Comparison of ENCODE assay signal across 1 cellular context in genomic region chr7:77415822-77416620, GRCh38.
TF ChIP-seq lines count a peak whose summit lies in the region.

TSS of gene GSAP (minus strand) at chr7:77416349. CDS start at chr7:77416321, 28 bp downstream.

TF ChIP-seq in GM12878, 131 proteins besides CTCF, POLR2A, EP300 and RAD21 (continued from another document and continues in another):
- TF ChIP-seq E2F8 (IDR thresholded peaks at IDR 0.05; ENCODE audit: low read depth, partially characterized antibody) (no peak), TCF7 (IDR thresholded peaks at IDR 0.05; ENCODE audit: borderline replicate concordance) (no peak), NR2C2 (IDR thresholded peaks at IDR 0.05; ENCODE audit: borderline replicate concordance, control insufficient read depth, insufficient read length, low read depth) (no peak), STAT3 (IDR thresholded peaks at IDR 0.05; ENCODE audit: low read depth, low read length) (no peak), SMAD5 (IDR thresholded peaks at IDR 0.05; ENCODE audit: low read depth) (no peak), SUPT20H (IDR thresholded peaks at IDR 0.05; ENCODE audit: borderline replicate concordance, control insufficient read depth, low read depth, low read length) (no peak), CHD4 (IDR thresholded peaks at IDR 0.05) (no peak), BCL3 (IDR thresholded peaks at IDR 0.05; ENCODE audit: borderline replicate concordance, insufficient read depth, low read depth, low read length, poor library complexity, severe bottlenecking) (peak; percentile 52), PML (IDR thresholded peaks at IDR 0.05; ENCODE audit: low read length) (no peak), ZNF207 (IDR thresholded peaks at IDR 0.05; ENCODE audit: borderline replicate concordance) (no peak), PKNOX1 (IDR thresholded peaks at IDR 0.05) (no peak), KDM1A (IDR thresholded peaks at IDR 0.05; ENCODE audit: borderline replicate concordance) (no peak), ZBTB33 (IDR thresholded peaks at IDR 0.05) (no peak), POLR2AphosphoS5 (IDR thresholded peaks at IDR 0.05; ENCODE audit: low read length) (peak; percentile 23; the same call in 1 of the 2 replicates), SREBF2 (IDR thresholded peaks at IDR 0.05; ENCODE audit: low read length) (no peak), MYB (IDR thresholded peaks at IDR 0.05; ENCODE audit: borderline replicate concordance, low read depth, low read length) (no peak), SREBF1 (IDR thresholded peaks at IDR 0.05; ENCODE audit: low read length) (no peak), MEF2A (IDR thresholded peaks at IDR 0.05; ENCODE audit: insufficient read depth, low read depth, low read length) (no peak), IKZF1 (conservative IDR thresholded peaks at IDR 0.05) (peak; percentile 75), SKIL (IDR thresholded peaks at IDR 0.05; ENCODE audit: low read depth, poor library complexity, severe bottlenecking) (no peak), CREM (IDR thresholded peaks at IDR 0.05; ENCODE audit: low read depth) (no peak), E4F1 (IDR thresholded peaks at IDR 0.05; ENCODE audit: borderline replicate concordance, partially characterized antibody) (no peak), HDAC2 (IDR thresholded peaks at IDR 0.05) (no peak), RCOR1 (conservative IDR thresholded peaks at IDR 0.05; ENCODE audit: low read depth, low read length) (no peak), RAD51 (IDR thresholded peaks at IDR 0.05) (no peak), HSF1 (IDR thresholded peaks at IDR 0.05; ENCODE audit: low read depth, low read length) (no peak), YY1 (IDR thresholded peaks at IDR 0.05; ENCODE audit: low read depth, low read length) (peak; percentile 55; the same call in 1 of the 2 replicates), ATF3 (IDR thresholded peaks at IDR 0.05; ENCODE audit: borderline replicate concordance, extremely low read depth, low read depth, low read length) (no peak), PRDM15 (CRISPR knock-in tag; IDR thresholded peaks at IDR 0.05) (no peak), ATF7 (IDR thresholded peaks at IDR 0.05; ENCODE audit: low read depth) (no peak), POLR2AphosphoS2 (IDR thresholded peaks at IDR 0.05; ENCODE audit: low read depth, low read length) (no peak), KLF5 (IDR thresholded peaks at IDR 0.05; ENCODE audit: partially characterized antibody) (no peak), RELA (IDR thresholded peaks at IDR 0.05; ENCODE audit: borderline replicate concordance, partially characterized antibody) (no peak), RBBP5 (conservative IDR thresholded peaks at IDR 0.05) (no peak), CREB1 (IDR thresholded peaks at IDR 0.05; ENCODE audit: low read depth) (no peak), JUND (IDR thresholded peaks at IDR 0.05; ENCODE audit: low read depth, low read length) (no peak), TARDBP (IDR thresholded peaks at IDR 0.05; ENCODE audit: borderline replicate concordance) (no peak), GABPA (IDR thresholded peaks at IDR 0.05; ENCODE audit: low read depth) (no peak), BRCA1 (IDR thresholded peaks at IDR 0.05; ENCODE audit: low read depth, low read length) (no peak), PAX5 (IDR thresholded peaks at IDR 0.05; ENCODE audit: borderline replicate concordance, low read depth, low read length) (no peak), FOXK2 (IDR thresholded peaks at IDR 0.05) (no peak), SIN3A (IDR thresholded peaks at IDR 0.05; ENCODE audit: low read depth, low read length) (no peak), RUNX3 (IDR thresholded peaks at IDR 0.05; ENCODE audit: low read length) (peak; percentile 2; the same call in 1 of the 2 replicates), MAX (IDR thresholded peaks at IDR 0.05; ENCODE audit: low read depth, low read length) (no peak), SMC3 (IDR thresholded peaks at IDR 0.05; ENCODE audit: borderline replicate concordance, low read length) (no peak), EZH2 (IDR thresholded peaks at IDR 0.05; ENCODE audit: borderline replicate concordance, control insufficient read depth, low read depth, low read length) (no peak), SMAD1 (IDR thresholded peaks at IDR 0.05; ENCODE audit: low read depth, partially characterized antibody) (no peak), GATAD2B (conservative IDR thresholded peaks at IDR 0.05; ENCODE audit: low read depth) (peak; percentile 83), MYC (IDR thresholded peaks at IDR 0.05; ENCODE audit: insufficient read depth, insufficient read length, insufficient replicate concordance, low read length, severe bottlenecking) (no peak)
